Comparison of ENCODE assay signal across 12 cellular contexts in the genomic region with DNA sequence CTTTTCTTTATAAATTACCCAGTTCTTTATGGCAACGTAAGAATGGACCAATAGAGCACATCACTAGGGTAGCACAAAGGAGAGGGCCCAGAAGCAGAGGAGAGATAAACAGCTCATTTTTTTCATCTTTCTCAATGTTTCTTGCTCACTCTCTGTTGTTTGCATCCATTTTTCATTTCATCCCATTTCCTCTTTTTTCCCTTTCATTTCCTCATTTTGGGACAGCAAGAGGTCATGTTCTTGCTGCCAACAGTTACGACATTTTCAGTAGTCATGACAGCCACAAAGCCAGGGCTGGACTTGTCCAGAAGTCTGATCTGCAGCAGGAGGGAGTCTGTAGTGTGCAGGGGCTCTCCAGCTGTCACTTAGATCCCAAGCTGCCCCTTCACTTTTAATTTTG. TPM values are rescaled to one million over a fixed set of nuclear protein-coding genes. Genes with fewer than 3 reads are reported as not detected.
DNase-seq lines count a peak whose midpoint lies in the region; ATAC-seq and TF ChIP-seq lines count a peak whose summit lies in the region.
"Had no signal": no experiment of that assay in that cellular context is flagged by ENCODE, and none has a peak within 500 bp of the region (broad histone marks: within the 10 kb centered on the region; RNA-seq: fewer than 3 reads in every experiment).

No MANE protein-coding gene starts in this region.

- H3K27me3 ChIP-seq in H9 (ENCODE audit: insufficient read depth, low read length): no peaks in the 10 kb centered on the region
- H3K27me3 ChIP-seq in stomach: no peaks in the 10 kb centered on the region
- H3K27me3 ChIP-seq: ovary, SJSA1 had no signal

- no peak for TF ChIP-seq POLR2A in stomach (IDR thresholded peaks at IDR 0.05)

- H3K79me2 ChIP-seq in H9 (ENCODE audit: insufficient read depth, low read length): no peaks in the 10 kb centered on the region

- TF ChIP-seq EP300 in stomach (IDR thresholded peaks at IDR 0.05): no peak

- H3K4me1 ChIP-seq in H9 (ENCODE audit: insufficient read depth, low read length) (no peaks in the 10 kb centered on the region), stomach (peaks cover 0 to 13% (median 0%) of the 10 kb centered on the region in 4 donors)
- H3K4me1 ChIP-seq: SJSA1 had no signal

- no peak overlapping the region for H4K8ac ChIP-seq in H9 (replicated peaks; ENCODE audit: insufficient read length, low read depth, low read length)

- CTCF ChIA-PET in activated naive CD4-positive, alpha-beta T cell treated with anti-CD3 and anti-CD28 coated beads for 36 hours (lab: Charles Lee): no interaction called here
- CTCF ChIA-PET in activated CD4-positive, alpha-beta memory T cell treated with anti-CD3 and anti-CD28 coated beads for 36 hours (lab: Charles Lee): no interaction called here

- H3K4ac ChIP-seq in H9 (ENCODE audit: low read depth, low read length): no peak overlapping the region

- H3K56ac ChIP-seq in H9 (ENCODE audit: insufficient read length, low read depth, low read length): no peak overlapping the region

- no peak overlapping the region for H4K91ac ChIP-seq in H9 (ENCODE audit: insufficient read length, low read depth, low read length)

- no peak overlapping the region for H3K4me2 ChIP-seq in H9 (ENCODE audit: insufficient read depth, insufficient read length, low read length)

- POLR2A ChIA-PET in activated CD4-positive, alpha-beta memory T cell treated with anti-CD3 and anti-CD28 coated beads for 36 hours (lab: Charles Lee): no interaction called here

- no peak overlapping the region for H2AK5ac ChIP-seq in H9 (ENCODE audit: insufficient read length, low read length)

- intact Hi-C loops in left cardiac atrium (cut with DNase I): no loop called here
- intact Hi-C loops in stomach (cut with DNase I; ENCODE audit: low total_unique reads): no loop called here
- intact Hi-C loops in activated naive CD4-positive, alpha-beta T cell treated with anti-CD3 and anti-CD28 coated beads for 36 hours (cut with micrococcal nuclease): no loop called here
- intact Hi-C loops in activated CD4-positive, alpha-beta memory T cell treated with anti-CD3 and anti-CD28 coated beads for 36 hours (cut with micrococcal nuclease): no loop called here

- H4K20me1 ChIP-seq in H9 (ENCODE audit: control insufficient read depth, insufficient read depth, insufficient read length): no peaks in the 10 kb centered on the region

- no peak overlapping the region for H3K4me3 ChIP-seq in stomach
- H3K4me3 ChIP-seq: ovary, SJSA1 had no signal

- ATAC-seq in left cardiac atrium: peak; percentile 86 to 91

- no peak overlapping the region for H2BK5ac ChIP-seq in H9 (ENCODE audit: insufficient read length, low read length)

- H2BK12ac ChIP-seq in H9 (ENCODE audit: insufficient read length, low read depth, low read length): no peak overlapping the region

- H2BK120ac ChIP-seq in H9 (ENCODE audit: low read depth, low read length, poor library complexity, severe bottlenecking): no peak overlapping the region

- H3K27ac ChIP-seq in H9 (ENCODE audit: insufficient read length, low read depth, low read length): no peak overlapping the region
- peak overlapping the region in 4 of 5 donors; percentile 38 to 72 (median 64) for H3K27ac ChIP-seq in stomach
- H3K27ac ChIP-seq: ovary, SJSA1 had no signal

- H3K9ac ChIP-seq in H9 (ENCODE audit: extremely low read depth, insufficient read length, low read length): no peak overlapping the region

- no peak overlapping the region for H3K14ac ChIP-seq in H9 (ENCODE audit: insufficient read depth, low read length)

- no peak overlapping the region for H4K5ac ChIP-seq in H9 (ENCODE audit: insufficient read length, low read depth, low read length)

- peak overlapping the region; percentile 1 for H2BK20ac ChIP-seq in H9 (ENCODE audit: low read depth, low read length, poor library complexity, severe bottlenecking)

- peaks cover 10% of the 10 kb centered on the region for H3K9me3 ChIP-seq in H9 (ENCODE audit: control insufficient read depth, low read depth, low read length)
- H3K9me3 ChIP-seq in stomach: peaks cover 0 to 20% (median 9%) of the 10 kb centered on the region in 4 donors
- H3K9me3 ChIP-seq: ovary had no signal

- no peak overlapping the region for H3K4me3 Mint-ChIP-seq in H9
- H3K4me3 Mint-ChIP-seq in activated naive CD4-positive, alpha-beta T cell treated with anti-CD3 and anti-CD28 coated beads for 36 hours: no peak overlapping the region
- H3K4me3 Mint-ChIP-seq in activated CD4-positive, alpha-beta memory T cell treated with anti-CD3 and anti-CD28 coated beads for 36 hours: no peak overlapping the region

- no peaks in the 10 kb centered on the region for H3K23me2 ChIP-seq in H9 (ENCODE audit: insufficient read length, low read depth, low read length, poor library complexity, severe bottlenecking)

- no peaks in the 10 kb centered on the region for H3K4me1 Mint-ChIP-seq in H9
- H3K4me1 Mint-ChIP-seq in activated naive CD4-positive, alpha-beta T cell treated with anti-CD3 and anti-CD28 coated beads for 36 hours (ENCODE audit: low read depth): no peaks in the 10 kb centered on the region
- no peaks in the 10 kb centered on the region for H3K4me1 Mint-ChIP-seq in activated CD4-positive, alpha-beta memory T cell treated with anti-CD3 and anti-CD28 coated beads for 36 hours (ENCODE audit: low read depth)

- no peak for DNase-seq in H9
- DNase-seq in NOMO-1 treated with DMSO at 0.1 percent for 48 hours (lab: John Stamatoyannopoulos, UW; ENCODE audit: unreplicated experiment): peak; percentile 98
- no peak for DNase-seq in left cardiac atrium
- no peak for DNase-seq in stomach
- no peak for DNase-seq in H4 (ENCODE audit: low spot score)
- no peak for DNase-seq in ACHN
- DNase-seq in activated naive CD4-positive, alpha-beta T cell treated with anti-CD3 and anti-CD28 coated beads for 36 hours: no peak
- DNase-seq in activated CD4-positive, alpha-beta memory T cell treated with anti-CD3 and anti-CD28 coated beads for 36 hours: no peak
- DNase-seq: caudate nucleus, hippocampal formation had no signal

- WGBS in H9 (ENCODE audit: extremely low coverage, insufficient read length, low lambda C conversion rate): no CpG with 5 or more reads among the region's 2 CpGs
- 56 to 90% (median 78%) methylated on average over 2 of the region's 2 CpGs for WGBS in stomach, 5 donors

- in situ Hi-C loops in ACHN (cut with HindIII; ENCODE audit: low pct_ligation_motif_present, low pct_unique_long_range_greater_than_20kb, low sequenced_read_pairs): no loop called here

- H2AFZ ChIP-seq in H9 (ENCODE audit: low read length): no peak overlapping the region

- peaks cover 19 to 26% (median 22%) of the 10 kb centered on the region in 3 experiments for H3K36me3 Mint-ChIP-seq in H9 (ENCODE audit: insufficient read depth in 1 of 3, low read depth in 3 of 3)
- no peaks in the 10 kb centered on the region for H3K36me3 Mint-ChIP-seq in activated naive CD4-positive, alpha-beta T cell treated with anti-CD3 and anti-CD28 coated beads for 36 hours (ENCODE audit: low read depth)
- H3K36me3 Mint-ChIP-seq in activated CD4-positive, alpha-beta memory T cell treated with anti-CD3 and anti-CD28 coated beads for 36 hours: peaks cover 8% of the 10 kb centered on the region

- H3K27me3 Mint-ChIP-seq in H9 (ENCODE audit: low read depth): peaks cover 3% of the 10 kb centered on the region
- H3K27me3 Mint-ChIP-seq in activated naive CD4-positive, alpha-beta T cell treated with anti-CD3 and anti-CD28 coated beads for 36 hours (ENCODE audit: low read depth): no peaks in the 10 kb centered on the region
- no peaks in the 10 kb centered on the region for H3K27me3 Mint-ChIP-seq in activated CD4-positive, alpha-beta memory T cell treated with anti-CD3 and anti-CD28 coated beads for 36 hours

- no peak overlapping the region for H3T11ph ChIP-seq in H9 (ENCODE audit: low read length)

- no peaks in the 10 kb centered on the region for H3K79me1 ChIP-seq in H9 (ENCODE audit: insufficient read depth, low read depth, low read length, poor library complexity, severe bottlenecking)

- no peak for TF ChIP-seq CTCF in H9 (conservative IDR thresholded peaks at IDR 0.05)
- no peak for TF ChIP-seq CTCF in stomach (IDR thresholded peaks at IDR 0.05)

- peaks cover 0 to 14% (median 0%) of the 10 kb centered on the region in 4 donors for H3K36me3 ChIP-seq in stomach
- H3K36me3 ChIP-seq: ovary, SJSA1 had no signal

- H3K23ac ChIP-seq in H9 (ENCODE audit: insufficient read length, low read depth, low read length): no peak overlapping the region

- no peak overlapping the region for H2BK15ac ChIP-seq in H9 (ENCODE audit: low read depth, low read length)

- no peak overlapping the region for H3K27ac Mint-ChIP-seq in H9
- H3K27ac Mint-ChIP-seq in activated naive CD4-positive, alpha-beta T cell treated with anti-CD3 and anti-CD28 coated beads for 36 hours: no peak overlapping the region
- no peak overlapping the region for H3K27ac Mint-ChIP-seq in activated CD4-positive, alpha-beta memory T cell treated with anti-CD3 and anti-CD28 coated beads for 36 hours

- H3K9me3 Mint-ChIP-seq in H9: peaks cover 31 to 32% of the 10 kb centered on the region in 2 experiments
- peaks cover 17% of the 10 kb centered on the region for H3K9me3 Mint-ChIP-seq in activated naive CD4-positive, alpha-beta T cell treated with anti-CD3 and anti-CD28 coated beads for 36 hours
- peaks cover 18% of the 10 kb centered on the region for H3K9me3 Mint-ChIP-seq in activated CD4-positive, alpha-beta memory T cell treated with anti-CD3 and anti-CD28 coated beads for 36 hours

- no peak overlapping the region for H3K18ac ChIP-seq in H9 (ENCODE audit: insufficient read length, low read depth, low read length)

RNA-seq across cellular contexts. Expression of gene CYP1B1, which starts 52.7 kb away (rescaled TPM):
- total RNA-seq in H9 (2021) (2.7 and 2.9 TPM in 2 replicates), left cardiac atrium (100 to 1,000 TPM in 1 of 2 donors, 10 to 100 TPM in 1; 46.1 to 115 TPM), stomach (100 to 1,000 TPM in 2 of 5 donors, 10 to 100 TPM in 2, 1 to 10 TPM in 1; 7.5 to 141 (median 42.7) TPM)
- 10 to 100 TPM; 13.7 to 27.3 (median 19.9) TPM for polyA plus RNA-seq in stomach
- 16.3 and 29.9 TPM in 2 replicates for total RNA-seq in H4 (2014; rRNA removed; shearing (Covaris generic))
- 1 to 10 TPM; 2.4 to 2.5 TPM for total RNA-seq in activated naive CD4-positive, alpha-beta T cell treated with anti-CD3 and anti-CD28 coated beads for 36 hours
- 1 to 10 TPM; 3.3 to 4.3 TPM for total RNA-seq in activated CD4-positive, alpha-beta memory T cell treated with anti-CD3 and anti-CD28 coated beads for 36 hours
